ENCODE assay signal across 18 cellular contexts in genomic region chr9:28158451-28158850, GRCh38.
A peak's percentile ranks its signal among the peaks of the same experiment; 100 is the strongest.
DNase-seq lines count a peak whose midpoint lies in the region; ATAC-seq lines count a peak whose summit lies in the region.
"Had no signal": no experiment of that assay in that cellular context is flagged by ENCODE, and none has a peak within 500 bp of the region (broad histone marks: within the 10 kb centered on the region; RNA-seq: fewer than 3 reads in every experiment).

No MANE protein-coding gene starts in this region.

- no peaks in the 10 kb centered on the region for H3K27me3 Mint-ChIP-seq in activated CD4-positive, alpha-beta T cell treated with anti-CD3 and anti-CD28 coated beads for 36 hours
- H3K27me3 Mint-ChIP-seq: CD4-positive, CD25-positive, alpha-beta regulatory T cell; CD8-positive, alpha-beta memory T cell had no signal

- ATAC-seq in activated CD4-positive, alpha-beta T cell treated with anti-CD3 and anti-CD28 coated beads for 36 hours: no peak
- ATAC-seq: GM12878 had no signal

- no peak overlapping the region for H3K4me3 Mint-ChIP-seq in activated CD4-positive, alpha-beta T cell treated with anti-CD3 and anti-CD28 coated beads for 36 hours
- H3K4me3 Mint-ChIP-seq: CD4-positive, CD25-positive, alpha-beta regulatory T cell; CD8-positive, alpha-beta memory T cell; H9 had no signal

- no peaks in the 10 kb centered on the region for H3K4me1 Mint-ChIP-seq in activated CD4-positive, alpha-beta T cell treated with anti-CD3 and anti-CD28 coated beads for 36 hours
- H3K4me1 Mint-ChIP-seq: CD4-positive, CD25-positive, alpha-beta regulatory T cell; CD8-positive, alpha-beta memory T cell; H9 had no signal

- H3K4me2 ChIP-seq in neuronal stem cell (ENCODE audit: insufficient read depth, low read length, poor library complexity, severe bottlenecking): no peak overlapping the region

- H3K9me3 ChIP-seq in neuronal stem cell (replicated peaks in 1 of 2; ENCODE audit: control insufficient read depth in 2 of 2, insufficient read depth in 1 of 2, low read depth in 1 of 2, low read length in 2 of 2): peaks cover 0 to 5% of the 10 kb centered on the region in 2 donors

- no peaks in the 10 kb centered on the region for H3K27me3 ChIP-seq in neuronal stem cell (ENCODE audit: control insufficient read depth in 3 of 3, insufficient read depth in 3 of 3, low read depth in 1 of 3, low read length in 3 of 3)

- no peaks in the 10 kb centered on the region for H3K79me1 ChIP-seq in neuronal stem cell (ENCODE audit: low read depth, low read length)

- peaks cover 0 to 1% of the 10 kb centered on the region in 2 donors for H3K4me1 ChIP-seq in neuronal stem cell (ENCODE audit: control insufficient read depth in 2 of 2, insufficient read depth in 1 of 2, low read depth in 1 of 2, low read length in 2 of 2)

- no peak overlapping the region for H4K8ac ChIP-seq in neuronal stem cell (ENCODE audit: low read depth, low read length)

- no peak overlapping the region for H3K14ac ChIP-seq in neuronal stem cell (ENCODE audit: low read length)

- no peak overlapping the region for H2BK120ac ChIP-seq in neuronal stem cell (ENCODE audit: low read depth, low read length)

- no peak overlapping the region for H3K18ac ChIP-seq in neuronal stem cell (ENCODE audit: low read length)

- DNase-seq in NCI-H82 (lab: John Stamatoyannopoulos, UW): peak; percentile 35
- DNase-seq in NCI-H82 treated with DMSO at 0.1 percent for 48 hours (lab: John Stamatoyannopoulos, UW; ENCODE audit: unreplicated experiment): no peak
- DNase-seq in SK-N-DZ (ENCODE audit: low spot score): peak; percentile 29
- peak; percentile 9 for DNase-seq in neuronal stem cell (ENCODE audit: low spot score)
- no peak for DNase-seq in activated CD4-positive, alpha-beta T cell treated with anti-CD3 and anti-CD28 coated beads for 36 hours
- DNase-seq in activated T-cell treated with anti-CD3 and anti-CD28 coated beads, Interleukin-2, amount 50 U/mL, for 48 hours: no peak
- no peak for DNase-seq in SIG-M5 treated with dmso at 0.1 percent for 504 hours (lab: John Stamatoyannopoulos, UW; ENCODE audit: unreplicated experiment)
- DNase-seq: ACHN; C1 segment of cervical spinal cord; CD4-positive, CD25-positive, alpha-beta regulatory T cell; CD8-positive, alpha-beta memory T cell; COR-L47; DMS 273 treated with DMSO at 0.1 percent for 48 hours; DMS53; DND-41; EL; H9 had no signal

- CTCF ChIA-PET in activated CD4-positive, alpha-beta T cell treated with anti-CD3 and anti-CD28 coated beads for 36 hours (lab: Charles Lee): no interaction called here

- H3K27ac ChIP-seq in neuronal stem cell (replicated peaks; ENCODE audit: low read length): no peak overlapping the region

- intact Hi-C loops in activated CD4-positive, alpha-beta T cell treated with anti-CD3 and anti-CD28 coated beads for 36 hours (cut with DNase I, micrococcal nuclease): no loop called here

- H3K36me3 Mint-ChIP-seq in activated CD4-positive, alpha-beta T cell treated with anti-CD3 and anti-CD28 coated beads for 36 hours (ENCODE audit: low read depth): no peaks in the 10 kb centered on the region
- H3K36me3 Mint-ChIP-seq: CD4-positive, CD25-positive, alpha-beta regulatory T cell had no signal

- peaks cover 2% of the 10 kb centered on the region for H3K9me3 Mint-ChIP-seq in activated CD4-positive, alpha-beta T cell treated with anti-CD3 and anti-CD28 coated beads for 36 hours (ENCODE audit: low read depth)

- H2BK15ac ChIP-seq in neuronal stem cell (ENCODE audit: low read length): no peak overlapping the region

- WGBS in neuronal stem cell (ENCODE audit: extremely low coverage in 2 of 2, insufficient read length in 2 of 2, insufficient replicate concordance in 1 of 2), 2 donors: no CpG with 5 or more reads among the region's 1 CpG

- no peaks in the 10 kb centered on the region for H3K36me3 ChIP-seq in neuronal stem cell (replicated peaks in 1 of 2; ENCODE audit: control insufficient read depth in 2 of 2, insufficient read depth in 2 of 2, low read length in 2 of 2)

- no peak overlapping the region for H2AK5ac ChIP-seq in neuronal stem cell (ENCODE audit: low read depth, low read length)

- no peak overlapping the region for H3K4ac ChIP-seq in neuronal stem cell (ENCODE audit: low read length)

- H3K4me3 ChIP-seq in neuronal stem cell (ENCODE audit: low read length in 2 of 2): no peak overlapping the region
- H3K4me3 ChIP-seq: GM12878 had no signal

- H3K9ac ChIP-seq in neuronal stem cell (ENCODE audit: low read depth, low read length, poor library complexity): no peak overlapping the region

- H3K23ac ChIP-seq in neuronal stem cell (ENCODE audit: low read depth, low read length, poor library complexity): no peak overlapping the region

- H2BK5ac ChIP-seq in neuronal stem cell (ENCODE audit: low read length): no peak overlapping the region

- peak overlapping the region; percentile 18 for H2AFZ ChIP-seq in neuronal stem cell (ENCODE audit: low read length)

- POLR2A ChIA-PET in activated CD4-positive, alpha-beta T cell treated with anti-CD3 and anti-CD28 coated beads for 36 hours (lab: Charles Lee): no interaction called here

- H2BK12ac ChIP-seq in neuronal stem cell (ENCODE audit: low read length): no peak overlapping the region

- H3K27ac Mint-ChIP-seq in activated CD4-positive, alpha-beta T cell treated with anti-CD3 and anti-CD28 coated beads for 36 hours: no peak overlapping the region
- H3K27ac Mint-ChIP-seq: CD4-positive, CD25-positive, alpha-beta regulatory T cell; CD8-positive, alpha-beta memory T cell; H9 had no signal

- H4K91ac ChIP-seq in neuronal stem cell (ENCODE audit: low read depth, low read length, poor library complexity): no peak overlapping the region

Comparison
In these comparisons a context has a peak if more than half of its experiments do, and no peak if none do; other contexts are left out.
1. DNase-seq: peak in NCI-H82 (single experiment), SK-N-DZ (single experiment) and neuronal stem cell (single experiment); none in NCI-H82 treated with DMSO at 0.1 percent for 48 hours (single experiment), activated CD4-positive, alpha-beta T cell treated with anti-CD3 and anti-CD28 coated beads for 36 hours (single experiment), activated T-cell treated with anti-CD3 and anti-CD28 coated beads, Interleukin-2, amount 50 U/mL, for 48 hours (0 of 2) and SIG-M5 treated with dmso at 0.1 percent for 504 hours (single experiment).